In the genomic region with DNA sequence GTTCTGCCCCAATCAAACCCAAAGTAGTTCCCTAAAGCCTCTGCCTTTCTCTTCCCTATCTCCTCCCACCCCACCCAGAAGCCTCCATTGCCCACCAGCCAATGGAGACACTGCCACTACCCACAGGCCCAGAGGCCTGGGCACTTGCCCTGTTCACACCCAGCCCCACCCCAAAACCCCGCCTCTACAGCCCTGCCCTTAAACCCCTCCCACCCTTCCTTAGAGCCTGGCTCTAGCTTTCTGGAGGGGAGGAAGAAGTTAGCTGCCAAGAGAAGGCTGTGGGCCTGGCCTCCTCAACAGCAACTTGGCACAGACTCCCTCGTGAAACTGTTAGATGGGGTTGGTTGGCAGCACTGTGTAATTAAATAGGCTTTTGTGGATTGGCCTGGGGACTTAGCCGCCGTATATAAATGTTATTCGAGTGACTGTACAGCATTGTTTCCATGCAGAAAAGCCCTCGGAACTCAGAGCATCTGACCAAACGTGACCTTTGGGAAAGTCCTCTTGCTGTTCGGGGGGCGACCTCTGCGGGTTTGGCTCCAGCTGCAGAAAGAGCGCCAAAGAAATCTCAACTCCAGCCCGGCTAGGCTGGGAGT, we compare ENCODE assay signal across 8 cellular contexts. TPM values are rescaled to one million over a fixed set of nuclear protein-coding genes. Genes with fewer than 3 reads are reported as not detected.
A peak's percentile ranks its signal among the peaks of the same experiment; 100 is the strongest.
DNase-seq lines count a peak whose midpoint lies in the region; ATAC-seq and TF ChIP-seq lines count a peak whose summit lies in the region.

No MANE protein-coding gene starts in this region.

- H3K36me3 ChIP-seq in PC-9 (ENCODE audit: low read depth) (no peaks in the 10 kb centered on the region), muscle layer of colon (ENCODE audit: insufficient read depth, low read length) (no peaks in the 10 kb centered on the region)

- H2AFZ ChIP-seq in PC-9: no peak overlapping the region

- H4K20me1 ChIP-seq in PC-9 (ENCODE audit: insufficient read depth): no peaks in the 10 kb centered on the region

- no peaks in the 10 kb centered on the region for H3K9me3 ChIP-seq in PC-9 (ENCODE audit: insufficient read depth, low read depth)
- no peaks in the 10 kb centered on the region for H3K9me3 ChIP-seq in muscle layer of colon (ENCODE audit: low read length)

- H3K79me2 ChIP-seq in PC-9 (ENCODE audit: low read depth): no peaks in the 10 kb centered on the region

- CTCF ChIA-PET in activated CD4-positive, alpha-beta memory T cell treated with anti-CD3 and anti-CD28 coated beads, Interleukin-2, amount 10 ng/mL, durations not matched to agents 7 days and 5 days (lab: Charles Lee): interaction anchor here (0.9 to 4.4 kb wide), 11 partner anchors 10 to 146 kb away, joined by 3 to 34 read pairs (median 3); no protein-coding TSS in a partner anchor
- CTCF ChIA-PET in activated CD4-positive, alpha-beta memory T cell treated with anti-CD3 and anti-CD28 coated beads for 36 hours (lab: Charles Lee): interaction anchor here (0.6 to 7.6 kb wide), 17 partner anchors 8 to 333 kb away, joined by 3 to 101 read pairs (median 5); no protein-coding TSS in a partner anchor
- CTCF ChIA-PET in PC-9 (lab: Charles Lee): interaction anchor here (0.6 kb wide), 2 partner anchors 230 to 295 kb away, joined by 3 to 5 read pairs; no protein-coding TSS in a partner anchor

- H3K9me3 Mint-ChIP-seq in activated CD4-positive, alpha-beta memory T cell treated with anti-CD3 and anti-CD28 coated beads, Interleukin-2, amount 10 ng/mL, durations not matched to agents 7 days and 5 days: no peaks in the 10 kb centered on the region
- H3K9me3 Mint-ChIP-seq in activated CD4-positive, alpha-beta memory T cell treated with anti-CD3 and anti-CD28 coated beads for 36 hours: no peaks in the 10 kb centered on the region
- H3K9me3 Mint-ChIP-seq in dendritic cell treated with granulocyte-macrophage colony-stimulating factor and Interleukin-4, amounts not matched to agents 40 ng/mL and 50 ng/mL, for 4 days: no peaks in the 10 kb centered on the region

- POLR2A ChIA-PET in activated CD4-positive, alpha-beta memory T cell treated with anti-CD3 and anti-CD28 coated beads, Interleukin-2, amount 10 ng/mL, durations not matched to agents 7 days and 5 days (lab: Charles Lee): interaction anchor here (1.0 to 2.2 kb wide), 2 partner anchors 44 to 88 kb away, joined by 3 to 9 read pairs; no protein-coding TSS in a partner anchor
- POLR2A ChIA-PET in activated CD4-positive, alpha-beta memory T cell treated with anti-CD3 and anti-CD28 coated beads for 36 hours (lab: Charles Lee): no interaction called here
- POLR2A ChIA-PET in PC-9 (lab: Charles Lee; ENCODE audit: unreplicated experiment): no interaction called here

- no peaks in the 10 kb centered on the region for H3K36me3 Mint-ChIP-seq in activated CD4-positive, alpha-beta memory T cell treated with anti-CD3 and anti-CD28 coated beads, Interleukin-2, amount 10 ng/mL, durations not matched to agents 7 days and 5 days (ENCODE audit: low read depth)
- no peaks in the 10 kb centered on the region for H3K36me3 Mint-ChIP-seq in activated CD4-positive, alpha-beta memory T cell treated with anti-CD3 and anti-CD28 coated beads for 36 hours
- H3K36me3 Mint-ChIP-seq in dendritic cell treated with granulocyte-macrophage colony-stimulating factor and Interleukin-4, amounts not matched to agents 40 ng/mL and 50 ng/mL, for 4 days (ENCODE audit: low read depth): no peaks in the 10 kb centered on the region

- H3K27ac Mint-ChIP-seq in activated CD4-positive, alpha-beta memory T cell treated with anti-CD3 and anti-CD28 coated beads, Interleukin-2, amount 10 ng/mL, durations not matched to agents 7 days and 5 days: no peak overlapping the region
- H3K27ac Mint-ChIP-seq in activated CD4-positive, alpha-beta memory T cell treated with anti-CD3 and anti-CD28 coated beads for 36 hours: no peak overlapping the region
- H3K27ac Mint-ChIP-seq in dendritic cell treated with granulocyte-macrophage colony-stimulating factor and Interleukin-4, amounts not matched to agents 40 ng/mL and 50 ng/mL, for 4 days: peak overlapping the region; percentile 88

- BruUV-seq in PC-9 (replicated peaks; lab: Mats Ljungman, UMichigan): no TSS peak

- H3K9me2 ChIP-seq in PC-9 (ENCODE audit: insufficient read depth): no peaks in the 10 kb centered on the region

- no peak overlapping the region for H3K9ac ChIP-seq in muscle layer of colon (ENCODE audit: low read length)

- no peaks in the 10 kb centered on the region for H3F3A ChIP-seq in PC-9 (ENCODE audit: insufficient read depth, low read depth)

- H3K27ac ChIP-seq in PC-9 (no peak overlapping the region), muscle layer of colon (ENCODE audit: low read depth, low read length) (peak overlapping the region; percentile 61)

- TF ChIP-seq CTCF in PC-9 (conservative IDR thresholded peaks at IDR 0.05): no peak

- no peak for ATAC-seq in GM18861 (IDR thresholded peaks at IDR 0.05; ENCODE audit: unreplicated experiment)

- intact Hi-C loops in activated CD4-positive, alpha-beta memory T cell treated with anti-CD3 and anti-CD28 coated beads for 36 hours (cut with micrococcal nuclease): loop anchor here (1.0 kb wide), 2 partner anchors 36 to 87 kb away; no protein-coding TSS in a partner anchor
- intact Hi-C loops in PC-9 (cut with micrococcal nuclease; ENCODE audit: unreplicated experiment): loop anchor here (5.0 kb wide), 1 partner anchor 86 kb away; no protein-coding TSS in a partner anchor
- intact Hi-C loops in dendritic cell treated with granulocyte-macrophage colony-stimulating factor and Interleukin-4, amounts not matched to agents 40 ng/mL and 50 ng/mL, for 4 days (cut with micrococcal nuclease): loop anchor here (1.0 to 5.0 kb wide), 3 partner anchors 16 to 88 kb away; no protein-coding TSS in a partner anchor

- peaks cover 17% of the 10 kb centered on the region for H3K4me1 Mint-ChIP-seq in activated CD4-positive, alpha-beta memory T cell treated with anti-CD3 and anti-CD28 coated beads, Interleukin-2, amount 10 ng/mL, durations not matched to agents 7 days and 5 days
- H3K4me1 Mint-ChIP-seq in activated CD4-positive, alpha-beta memory T cell treated with anti-CD3 and anti-CD28 coated beads for 36 hours (ENCODE audit: low read depth): peaks cover 13% of the 10 kb centered on the region
- peaks cover 29% of the 10 kb centered on the region for H3K4me1 Mint-ChIP-seq in dendritic cell treated with granulocyte-macrophage colony-stimulating factor and Interleukin-4, amounts not matched to agents 40 ng/mL and 50 ng/mL, for 4 days (ENCODE audit: low read depth)

- peak overlapping the region; percentile 93 for H3K4me2 ChIP-seq in PC-9

- no peak for DNase-seq in activated CD4-positive, alpha-beta memory T cell treated with anti-CD3 and anti-CD28 coated beads, Interleukin-2, amount 10 ng/mL, durations not matched to agents 7 days and 5 days
- no peak for DNase-seq in activated CD4-positive, alpha-beta memory T cell treated with anti-CD3 and anti-CD28 coated beads for 36 hours
- DNase-seq in PC-9 (peak in 1 of 2 experiments; percentile 39), NCI-H2029 (lab: John Stamatoyannopoulos, UW) (no peak), COLO668 (lab: John Stamatoyannopoulos, UW; ENCODE audit: unreplicated experiment) (no peak)

- H3K27me3 ChIP-seq in PC-9 (ENCODE audit: insufficient read depth, low read depth) (peaks cover 38% of the 10 kb centered on the region), muscle layer of colon (ENCODE audit: control insufficient read depth in 1 of 2, insufficient read depth in 2 of 2, low read length in 2 of 2) (no peaks in the 10 kb centered on the region)

- H3K4me3 Mint-ChIP-seq in activated CD4-positive, alpha-beta memory T cell treated with anti-CD3 and anti-CD28 coated beads, Interleukin-2, amount 10 ng/mL, durations not matched to agents 7 days and 5 days: peak overlapping the region; percentile 79
- H3K4me3 Mint-ChIP-seq in activated CD4-positive, alpha-beta memory T cell treated with anti-CD3 and anti-CD28 coated beads for 36 hours: no peak overlapping the region
- H3K4me3 Mint-ChIP-seq in dendritic cell treated with granulocyte-macrophage colony-stimulating factor and Interleukin-4, amounts not matched to agents 40 ng/mL and 50 ng/mL, for 4 days: peak overlapping the region; percentile 78

- H3K4me3 ChIP-seq in PC-9 (no peak overlapping the region), muscle layer of colon (ENCODE audit: low read depth in 1 of 2, low read length in 2 of 2) (peak overlapping the region in 1 of 2 donors; percentile 57)

- H3K27me3 Mint-ChIP-seq in activated CD4-positive, alpha-beta memory T cell treated with anti-CD3 and anti-CD28 coated beads, Interleukin-2, amount 10 ng/mL, durations not matched to agents 7 days and 5 days: peaks cover 11% of the 10 kb centered on the region
- H3K27me3 Mint-ChIP-seq in activated CD4-positive, alpha-beta memory T cell treated with anti-CD3 and anti-CD28 coated beads for 36 hours: peaks cover 8% of the 10 kb centered on the region
- peaks cover 15% of the 10 kb centered on the region for H3K27me3 Mint-ChIP-seq in dendritic cell treated with granulocyte-macrophage colony-stimulating factor and Interleukin-4, amounts not matched to agents 40 ng/mL and 50 ng/mL, for 4 days

- peaks cover 4% of the 10 kb centered on the region for H3K4me1 ChIP-seq in PC-9 (replicated peaks; ENCODE audit: insufficient read depth)
- H3K4me1 ChIP-seq in muscle layer of colon (ENCODE audit: insufficient read depth, low read length): peaks cover 14% of the 10 kb centered on the region

RNA-seq across cellular contexts. Expression of gene COL11A2, which starts 31.4 kb away (rescaled TPM):
- under 1 TPM; 0.53 to 0.60 TPM for total RNA-seq in activated CD4-positive, alpha-beta memory T cell treated with anti-CD3 and anti-CD28 coated beads, Interleukin-2, amount 10 ng/mL, durations not matched to agents 7 days and 5 days
- total RNA-seq in activated CD4-positive, alpha-beta memory T cell treated with anti-CD3 and anti-CD28 coated beads for 36 hours: 1 to 10 TPM in 1 of 2 experiments, under 1 TPM in 1; 0.69 to 1.0 TPM
- 2.2 and 3.4 TPM in 2 replicates for total RNA-seq in PC-9 (2021)

RNA-seq across cellular contexts. Expression of gene RXRB, which starts 39.6 kb away (rescaled TPM):
- 10 to 100 TPM; 44.0 to 45.0 TPM for total RNA-seq in activated CD4-positive, alpha-beta memory T cell treated with anti-CD3 and anti-CD28 coated beads, Interleukin-2, amount 10 ng/mL, durations not matched to agents 7 days and 5 days
- total RNA-seq in activated CD4-positive, alpha-beta memory T cell treated with anti-CD3 and anti-CD28 coated beads for 36 hours: 10 to 100 TPM; 40.9 to 41.4 TPM
- total RNA-seq in PC-9 (2021): 49.8 and 51.5 TPM in 2 replicates

RNA-seq across cellular contexts. Expression of gene SLC39A7, which starts 39.8 kb away (rescaled TPM):
- 10 to 100 TPM; 52.8 to 53.8 TPM for total RNA-seq in activated CD4-positive, alpha-beta memory T cell treated with anti-CD3 and anti-CD28 coated beads, Interleukin-2, amount 10 ng/mL, durations not matched to agents 7 days and 5 days
- 10 to 100 TPM; 42.0 to 45.7 TPM for total RNA-seq in activated CD4-positive, alpha-beta memory T cell treated with anti-CD3 and anti-CD28 coated beads for 36 hours
- 96.4 and 110 TPM in 2 replicates for total RNA-seq in PC-9 (2021)

RNA-seq across cellular contexts. Expression of gene HSD17B8, which starts 43.6 kb away (rescaled TPM):
- total RNA-seq in activated CD4-positive, alpha-beta memory T cell treated with anti-CD3 and anti-CD28 coated beads, Interleukin-2, amount 10 ng/mL, durations not matched to agents 7 days and 5 days: 10 to 100 TPM; 11.4 to 13.0 TPM
- 10 to 100 TPM; 35.3 to 36.1 TPM for total RNA-seq in activated CD4-positive, alpha-beta memory T cell treated with anti-CD3 and anti-CD28 coated beads for 36 hours
- 16.4 and 25.4 TPM in 2 replicates for total RNA-seq in PC-9 (2021)

RNA-seq across cellular contexts. Expression of gene RING1, which starts 47.5 kb away (rescaled TPM):
- 10 to 100 TPM; 29.7 to 32.1 TPM for total RNA-seq in activated CD4-positive, alpha-beta memory T cell treated with anti-CD3 and anti-CD28 coated beads, Interleukin-2, amount 10 ng/mL, durations not matched to agents 7 days and 5 days
- total RNA-seq in activated CD4-positive, alpha-beta memory T cell treated with anti-CD3 and anti-CD28 coated beads for 36 hours: 10 to 100 TPM; 25.4 to 28.4 TPM
- 18.9 and 19.2 TPM in 2 replicates for total RNA-seq in PC-9 (2021)
